In genomic region chr10:84267503-84268126, GRCh38 we compare ENCODE assay signal across 9 cellular contexts. TPM values are rescaled to one million over a fixed set of nuclear protein-coding genes. Genes with fewer than 3 reads are reported as not detected.
DNase-seq lines count a peak whose midpoint lies in the region; ATAC-seq, FAIRE-seq and TF ChIP-seq lines count a peak whose summit lies in the region.
"Had no signal": no experiment of that assay in that cellular context is flagged by ENCODE, and none has a peak within 500 bp of the region (broad histone marks: within the 10 kb centered on the region; RNA-seq: fewer than 3 reads in every experiment).

No MANE protein-coding gene starts in this region.

- DNase-seq in GM13976 (ENCODE audit: low spot score) (peak; percentile 53), HK-2 (ENCODE audit: unreplicated experiment) (peak; percentile 49), T-helper 17 cell (peak; percentile 23 to 65 (median 28)), astrocyte (ENCODE audit: low read depth) (peak; percentile 10), keratinocyte (ENCODE audit: low read depth, low spot score) (no peak), DMS114 treated with DMSO at 0.1 percent for 48 hours (lab: John Stamatoyannopoulos, UW; ENCODE audit: unreplicated experiment) (no peak)
- peak; percentile 47 for DNase-seq in stimulated activated CD8-positive, alpha-beta memory T cell treated with anti-CD3 and anti-CD28 coated beads, Interleukin-12 subunit alpha, Interleukin-12 subunit beta, amount 100 ng/mL, for 24 hours (ENCODE audit: extremely low read depth)

- in situ Hi-C loops in GM13976 (cut with MboI; ENCODE audit: low sequenced_read_pairs, unreplicated experiment) = loop anchor here (5.0 to 10.0 kb wide), 2 partner anchors 87 to 275 kb away; no protein-coding TSS in a partner anchor

- H3K27me3 Mint-ChIP-seq in T-helper 17 cell = peaks cover 45% of the 10 kb centered on the region
- H3K27me3 Mint-ChIP-seq in astrocyte (ENCODE audit: low read depth, unreplicated experiment) = peaks cover 3% of the 10 kb centered on the region

- H3K9me3 Mint-ChIP-seq in astrocyte (ENCODE audit: unreplicated experiment) = no peaks in the 10 kb centered on the region

- H3K4me3 ChIP-seq in astrocyte (ENCODE audit: insufficient read depth, low read depth, low read length) (no peak overlapping the region), keratinocyte (ENCODE audit: control insufficient read depth in 2 of 3, extremely low read depth in 1 of 3, insufficient read depth in 2 of 3, low read depth in 1 of 3, low read length in 3 of 3) (no peak overlapping the region)

- no peak overlapping the region for H3K27ac ChIP-seq in astrocyte (ENCODE audit: low read depth, low read length)
- no peak overlapping the region for H3K27ac ChIP-seq in keratinocyte (ENCODE audit: control insufficient read depth, insufficient read depth, low read length)

- H3K27me3 ChIP-seq in astrocyte (ENCODE audit: insufficient read depth, low read length) (no peaks in the 10 kb centered on the region), keratinocyte (ENCODE audit: control insufficient read depth, extremely low read depth, insufficient read depth, low read length) (no peaks in the 10 kb centered on the region)

- H4K20me1 ChIP-seq in astrocyte (ENCODE audit: insufficient read depth, low read length) (no peaks in the 10 kb centered on the region), keratinocyte (ENCODE audit: control insufficient read depth, extremely low read depth, insufficient read depth, low read length) (no peaks in the 10 kb centered on the region)

- H3K4me1 ChIP-seq in astrocyte (ENCODE audit: insufficient read depth, low read length) (peaks cover 12% of the 10 kb centered on the region), keratinocyte (ENCODE audit: control insufficient read depth, extremely low read depth, insufficient read depth, low read length) (peaks cover 7% of the 10 kb centered on the region)

- H3K9ac ChIP-seq in astrocyte (ENCODE audit: low read length) (no peak overlapping the region), keratinocyte (ENCODE audit: control insufficient read depth, extremely low read depth, insufficient read depth, low read length) (no peak overlapping the region)

- no peak overlapping the region for H3K4me2 ChIP-seq in astrocyte (ENCODE audit: low read length)
- H3K4me2 ChIP-seq in keratinocyte (ENCODE audit: control insufficient read depth, extremely low read depth, insufficient read depth, low read depth, low read length) = no peak overlapping the region

- dilution Hi-C loops in keratinocyte (cut with MboI; ENCODE audit: extremely low pct_ligation_motif_present, low sequenced_read_pairs) = no loop called here

- H3K27ac Mint-ChIP-seq in T-helper 17 cell = peak overlapping the region; percentile 24
- H3K27ac Mint-ChIP-seq in astrocyte (ENCODE audit: unreplicated experiment) = peak overlapping the region; percentile 85
- H3K27ac Mint-ChIP-seq: brain had no signal

- TF ChIP-seq CTCF in GM13976 (IDR thresholded peaks at IDR 0.05; ENCODE audit: borderline replicate concordance, control extremely low read depth, extremely low read depth, insufficient read depth, missing control alignments) = peak; percentile 71
- peak; percentile 74 for TF ChIP-seq CTCF in astrocyte (IDR thresholded peaks at IDR 0.05; ENCODE audit: insufficient read depth, low read depth, low read length)
- TF ChIP-seq CTCF in keratinocyte (optimal IDR thresholded peaks at IDR 0.05 in 1 of 3, IDR thresholded peaks at IDR 0.05 in 1 of 3, conservative IDR thresholded peaks at IDR 0.05 in 1 of 3; ENCODE audit: extremely low read depth in 1 of 3, insufficient read depth in 2 of 3, low read length in 3 of 3) = peak; percentile 82 to 88 (median 84)

- H3K36me3 ChIP-seq in astrocyte (ENCODE audit: insufficient read depth, low read length) = no peaks in the 10 kb centered on the region
- no peaks in the 10 kb centered on the region for H3K36me3 ChIP-seq in keratinocyte (ENCODE audit: control insufficient read depth in 2 of 2, extremely low read depth in 1 of 2, insufficient read depth in 2 of 2, low read length in 2 of 2)

- no peak overlapping the region for H2AFZ ChIP-seq in astrocyte (ENCODE audit: low read depth, low read length)
- H2AFZ ChIP-seq in keratinocyte (ENCODE audit: control insufficient read depth, low read length) = no peak overlapping the region

- ATAC-seq in T-helper 17 cell (peak; percentile 75), HG03571 (IDR thresholded peaks at IDR 0.05; ENCODE audit: unreplicated experiment) (no peak)

- H3K9me3 ChIP-seq in T-helper 17 cell (ENCODE audit: control insufficient read depth, low read length, poor library complexity, severe bottlenecking) = no peaks in the 10 kb centered on the region
- H3K9me3 ChIP-seq in astrocyte (ENCODE audit: insufficient read depth, low read depth, low read length) = no peaks in the 10 kb centered on the region
- no peaks in the 10 kb centered on the region for H3K9me3 ChIP-seq in keratinocyte (ENCODE audit: control insufficient read depth, low read depth, low read length)

- H3K79me2 ChIP-seq in astrocyte (ENCODE audit: insufficient read depth, low read length) (no peaks in the 10 kb centered on the region), keratinocyte (ENCODE audit: control insufficient read depth, insufficient read depth, low read length) (no peaks in the 10 kb centered on the region)

- H3K36me3 Mint-ChIP-seq in T-helper 17 cell (ENCODE audit: low read depth) (no peaks in the 10 kb centered on the region), astrocyte (ENCODE audit: low read depth, unreplicated experiment) (no peaks in the 10 kb centered on the region)
- H3K36me3 Mint-ChIP-seq: brain had no signal

- peak; percentile 13 for FAIRE-seq in astrocyte (lab: Jason Lieb, UNC)
- FAIRE-seq in keratinocyte (lab: Jason Lieb, UNC) = peak; percentile 51

- peaks cover 19% of the 10 kb centered on the region for H3K4me1 Mint-ChIP-seq in T-helper 17 cell
- peaks cover 3% of the 10 kb centered on the region for H3K4me1 Mint-ChIP-seq in astrocyte (ENCODE audit: low read depth, unreplicated experiment)

- peak overlapping the region; percentile 19 for H3K4me3 Mint-ChIP-seq in T-helper 17 cell
- H3K4me3 Mint-ChIP-seq in astrocyte (ENCODE audit: unreplicated experiment) = no peak overlapping the region
- H3K4me3 Mint-ChIP-seq: brain had no signal

- H3K9me1 ChIP-seq in keratinocyte (ENCODE audit: control insufficient read depth, extremely low read depth, insufficient read depth, low read length) = no peaks in the 10 kb centered on the region

RNA-seq across cellular contexts. Expression of gene RGR, which starts 22.8 kb away (rescaled TPM):
- total RNA-seq in T-helper 17 cell (not detected), astrocyte (not detected in 2 replicates)
- not detected in 3 replicates for polyA plus RNA-seq in keratinocyte
- polyA plus RNA-seq in keratinocyte (2011; ENCODE audit: low read depth) = not detected
- polyA plus RNA-seq in keratinocyte (2011; cell fraction: cytosol; rRNA removed) = not detected in 2 replicates
- not detected in 2 replicates for polyA plus RNA-seq in keratinocyte (2011; cell fraction: nucleus; rRNA removed)
- polyA plus RNA-seq in keratinocyte (2012; ENCODE audit: low replicate concordance) = not detected in 2 replicates
- not detected in 3 replicates for polyA minus RNA-seq in keratinocyte
- polyA minus RNA-seq in keratinocyte (2011; cell fraction: cytosol; rRNA and poly(A)+ RNA removed) = not detected
- polyA minus RNA-seq in keratinocyte (2011; cell fraction: nucleus; rRNA and poly(A)+ RNA removed) = not detected in 2 replicates

RNA-seq across cellular contexts. Expression of gene LRIT1, which starts 26.3 kb away (rescaled TPM):
- total RNA-seq in T-helper 17 cell (not detected), astrocyte (not detected in 2 replicates)
- not detected in 3 replicates for polyA plus RNA-seq in keratinocyte
- not detected for polyA plus RNA-seq in keratinocyte (2011; ENCODE audit: low read depth)
- not detected in 2 replicates for polyA plus RNA-seq in keratinocyte (2011; cell fraction: cytosol; rRNA removed)
- not detected in 2 replicates for polyA plus RNA-seq in keratinocyte (2011; cell fraction: nucleus; rRNA removed)
- polyA plus RNA-seq in keratinocyte (2012; ENCODE audit: low replicate concordance) = not detected in 2 replicates
- not detected in 3 replicates for polyA minus RNA-seq in keratinocyte
- polyA minus RNA-seq in keratinocyte (2011; cell fraction: cytosol; rRNA and poly(A)+ RNA removed) = not detected
- polyA minus RNA-seq in keratinocyte (2011; cell fraction: nucleus; rRNA and poly(A)+ RNA removed) = not detected in 2 replicates

RNA-seq across cellular contexts. Expression of gene LRIT2, which starts 42.3 kb away (rescaled TPM):
- total RNA-seq in T-helper 17 cell = not detected
- not detected in 2 replicates for total RNA-seq in astrocyte
- not detected in 3 replicates for polyA plus RNA-seq in keratinocyte
- polyA plus RNA-seq in keratinocyte (2011; ENCODE audit: low read depth) = not detected
- not detected in 2 replicates for polyA plus RNA-seq in keratinocyte (2011; cell fraction: cytosol; rRNA removed)
- polyA plus RNA-seq in keratinocyte (2011; cell fraction: nucleus; rRNA removed) = not detected in 2 replicates
- polyA plus RNA-seq in keratinocyte (2012; ENCODE audit: low replicate concordance) = 0.06 TPM in 1 of 2 replicates, not detected in the other
- polyA minus RNA-seq in keratinocyte = 0.30 TPM in 1 of 3 replicates, not detected in the others
- not detected for polyA minus RNA-seq in keratinocyte (2011; cell fraction: cytosol; rRNA and poly(A)+ RNA removed)
- not detected in 2 replicates for polyA minus RNA-seq in keratinocyte (2011; cell fraction: nucleus; rRNA and poly(A)+ RNA removed)

Comparison
In these comparisons a context has a peak if more than half of its experiments do, and no peak if none do; other contexts are left out.
1. DNase-seq: peak in GM13976 (single experiment), HK-2 (single experiment), T-helper 17 cell (3 of 3), astrocyte (single experiment) and stimulated activated CD8-positive, alpha-beta memory T cell treated with anti-CD3 and anti-CD28 coated beads, Interleukin-12 subunit alpha, Interleukin-12 subunit beta, amount 100 ng/mL, for 24 hours (single experiment); none in keratinocyte (single experiment) and DMS114 treated with DMSO at 0.1 percent for 48 hours (single experiment).
2. Peak in every context shown above with its lines, with median percentiles within 50 percentile points of each other: CTCF ChIP-seq.